In the genomic region with DNA sequence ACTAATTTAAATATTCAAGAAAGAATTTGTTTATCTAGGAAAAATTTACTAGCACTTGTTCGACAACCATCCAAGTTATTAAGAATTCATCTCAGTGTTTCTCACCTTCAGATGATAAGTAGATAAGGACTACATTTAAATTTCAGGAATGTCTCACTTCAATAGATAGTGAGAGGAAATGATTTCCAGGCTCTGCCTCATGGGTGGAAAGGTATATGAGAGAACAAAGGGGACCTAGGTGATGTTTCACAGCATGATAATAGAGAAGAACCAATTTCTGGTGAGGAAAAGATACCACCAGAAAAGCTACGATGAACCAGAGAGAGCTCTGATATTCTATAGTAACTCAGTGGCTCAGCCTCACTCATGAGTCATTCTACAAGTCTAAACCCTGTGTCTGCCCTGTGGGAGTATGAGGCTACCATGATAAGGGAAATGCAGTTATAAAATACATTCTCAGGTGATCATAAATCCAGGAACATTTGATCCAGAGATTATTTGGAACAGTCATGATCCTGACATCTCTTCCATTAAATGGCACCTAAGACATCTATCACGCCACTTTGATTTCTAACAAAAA, we compare ENCODE assay signal across 21 cellular contexts.
"Had no signal": no experiment of that assay in that cellular context is flagged by ENCODE, and none has a peak within 500 bp of the region (broad histone marks: within the 10 kb centered on the region; RNA-seq: fewer than 3 reads in every experiment).

No MANE protein-coding gene starts in this region.

- H3K4me3 ChIP-seq: adrenal gland, colonic mucosa, esophagus squamous epithelium, lung, sigmoid colon, spleen, thoracic aorta, upper lobe of left lung had no signal

- H3K9me3 ChIP-seq: adrenal gland, colonic mucosa, esophagus squamous epithelium, sigmoid colon, spleen, thoracic aorta, upper lobe of left lung had no signal

- H3K27ac ChIP-seq: adrenal gland, colonic mucosa, sigmoid colon, spleen, thoracic aorta, upper lobe of left lung, WERI-Rb-1 had no signal

- H3K4me1 Mint-ChIP-seq: nephron progenitor cell; stimulated activated memory B cell treated with anti-CD40 and anti-IgM and Interleukin-4, amounts not matched to agents 10 μg/mL and 1 μg/mL and 100 μg/mL, for 72 hours had no signal

- H3K36me3 Mint-ChIP-seq: activated naive CD4-positive, alpha-beta T cell treated with anti-CD3 and anti-CD28 coated beads, Interleukin-2, amount 50 U/mL, for 72 hours; stimulated activated memory B cell treated with anti-CD40 and anti-IgM and Interleukin-4, amounts not matched to agents 10 μg/mL and 1 μg/mL and 100 μg/mL, for 72 hours had no signal

- H3K27ac Mint-ChIP-seq: activated naive CD4-positive, alpha-beta T cell treated with anti-CD3 and anti-CD28 coated beads, Interleukin-2, amount 50 U/mL, for 72 hours; nephron progenitor cell; stimulated activated memory B cell treated with anti-CD40 and anti-IgM and Interleukin-4, amounts not matched to agents 10 μg/mL and 1 μg/mL and 100 μg/mL, for 72 hours had no signal

- H3K27me3 ChIP-seq: adrenal gland, colonic mucosa, esophagus squamous epithelium, sigmoid colon, spleen, upper lobe of left lung had no signal

- ATAC-seq: activated naive CD4-positive, alpha-beta T cell treated with anti-CD3 and anti-CD28 coated beads, Interleukin-2, amount 50 U/mL, for 72 hours; left lobe of liver; stimulated activated memory B cell treated with anti-CD40 and anti-IgM and Interleukin-4, amounts not matched to agents 10 μg/mL and 1 μg/mL and 100 μg/mL, for 72 hours had no signal

- H3K4me1 ChIP-seq: adrenal gland, colonic mucosa, sigmoid colon, spleen, upper lobe of left lung had no signal

- DNase-seq: activated CD4-positive, alpha-beta T cell treated with anti-CD3 and anti-CD28 coated beads, Interleukin-2, amount 50 U/mL, for 4 hours; activated gamma-delta T cell; adrenal gland; caudate nucleus; colonic mucosa; esophagus squamous epithelium; islet precursor cell; midbrain; nephron progenitor cell; nucleus accumbens; sigmoid colon; spleen; stimulated activated CD4-positive, alpha-beta T cell treated with anti-CD3 and anti-CD28 coated beads, Interleukin-4, amount 100 ng/mL, for 4 hours; T-helper 2 cell; upper lobe of left lung; WERI-Rb-1 had no signal

- H3K36me3 ChIP-seq: adrenal gland, colonic mucosa, esophagus squamous epithelium, sigmoid colon, spleen, thoracic aorta, upper lobe of left lung, WERI-Rb-1 had no signal

- H3K4me3 Mint-ChIP-seq: nephron progenitor cell; stimulated activated memory B cell treated with anti-CD40 and anti-IgM and Interleukin-4, amounts not matched to agents 10 μg/mL and 1 μg/mL and 100 μg/mL, for 72 hours had no signal

- H3K9me3 Mint-ChIP-seq: activated naive CD4-positive, alpha-beta T cell treated with anti-CD3 and anti-CD28 coated beads, Interleukin-2, amount 50 U/mL, for 72 hours; nephron progenitor cell; stimulated activated memory B cell treated with anti-CD40 and anti-IgM and Interleukin-4, amounts not matched to agents 10 μg/mL and 1 μg/mL and 100 μg/mL, for 72 hours had no signal
